9 cellular contexts compared by ENCODE assay signal in the genomic region with DNA sequence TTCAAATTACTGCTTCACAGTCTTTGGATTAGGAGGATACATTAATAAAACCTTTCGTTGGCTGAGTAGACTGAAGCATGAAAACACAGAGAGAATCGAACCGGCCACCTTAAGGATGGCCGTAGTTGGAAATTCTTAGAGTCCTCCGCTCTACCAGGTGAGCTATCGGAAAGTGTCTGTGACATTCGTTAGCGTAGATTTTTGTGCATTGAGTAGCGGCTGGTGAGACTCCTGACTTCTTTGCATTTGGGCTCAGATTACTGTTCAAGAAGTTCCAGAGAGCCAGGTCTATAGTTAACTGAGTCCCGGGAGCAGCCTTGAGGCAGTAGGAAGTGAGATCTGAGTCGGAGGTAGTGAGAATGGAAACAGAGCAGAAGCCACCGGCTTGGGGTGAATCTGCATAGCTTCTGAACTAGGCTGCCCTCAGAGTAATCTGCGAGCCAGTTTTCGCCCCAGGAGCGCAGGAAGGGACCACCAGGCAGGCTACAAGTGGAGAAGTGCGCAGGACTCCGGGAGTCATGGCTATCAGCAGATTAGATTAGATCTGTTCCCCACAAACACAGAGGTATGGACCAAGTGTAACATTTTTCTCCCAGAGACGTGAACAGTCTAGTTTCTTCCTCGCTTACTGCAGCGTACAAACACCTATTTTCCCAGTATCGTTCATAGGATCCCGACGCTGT. TPM values are rescaled to one million over a fixed set of nuclear protein-coding genes. Genes with fewer than 3 reads are reported as not detected.
DNase-seq lines count a peak whose midpoint lies in the region; ATAC-seq and TF ChIP-seq lines count a peak whose summit lies in the region.
"Had no signal": no experiment of that assay in that cellular context is flagged by ENCODE, and none has a peak within 500 bp of the region (broad histone marks: within the 10 kb centered on the region; RNA-seq: fewer than 3 reads in every experiment).

No MANE protein-coding gene starts in this region.

- intact Hi-C loops in activated CD4-positive, alpha-beta T cell treated with anti-CD3 and anti-CD28 coated beads for 36 hours (cut with DNase I, micrococcal nuclease): loop anchor here in 1 of 2 experiments (1.0 to 5.0 kb wide), 2 partner anchors 17 to 288 kb away; a partner anchor contains a TSS
- intact Hi-C loops in sciatic nerve (cut with DNase I): no loop called here

- CTCF ChIA-PET in activated CD4-positive, alpha-beta T cell treated with anti-CD3 and anti-CD28 coated beads for 36 hours (lab: Charles Lee): interaction anchor here (0.6 to 3.9 kb wide), 14 partner anchors 7 to 263 kb away, joined by 3 to 34 read pairs (median 5); a partner anchor contains a TSS

- H3K27me3 Mint-ChIP-seq in activated CD4-positive, alpha-beta T cell treated with anti-CD3 and anti-CD28 coated beads for 36 hours: peaks cover 17% of the 10 kb centered on the region

- H3K27ac ChIP-seq in right atrium auricular region: no peak overlapping the region

- H3K4me1 ChIP-seq in right atrium auricular region: peaks cover 0 to 41% of the 10 kb centered on the region in 2 donors

- H3K4me3 ChIP-seq in right atrium auricular region: peak overlapping the region; percentile 27 to 37

- no peak for TF ChIP-seq CTCF in right atrium auricular region (IDR thresholded peaks at IDR 0.05)

- peak; percentile 17 for ATAC-seq in activated CD4-positive, alpha-beta T cell treated with anti-CD3 and anti-CD28 coated beads for 36 hours
- ATAC-seq in sciatic nerve (peak; percentile 13), GM21619 (IDR thresholded peaks at IDR 0.05; ENCODE audit: unreplicated experiment) (no peak)

- peak overlapping the region; percentile 76 for H3K4me3 Mint-ChIP-seq in activated CD4-positive, alpha-beta T cell treated with anti-CD3 and anti-CD28 coated beads for 36 hours

- no peaks in the 10 kb centered on the region for H3K36me3 ChIP-seq in right atrium auricular region

- H3K27me3 ChIP-seq in right atrium auricular region: no peaks in the 10 kb centered on the region

- H3K36me3 Mint-ChIP-seq in activated CD4-positive, alpha-beta T cell treated with anti-CD3 and anti-CD28 coated beads for 36 hours (ENCODE audit: low read depth): no peaks in the 10 kb centered on the region

- POLR2A ChIA-PET in activated CD4-positive, alpha-beta T cell treated with anti-CD3 and anti-CD28 coated beads for 36 hours (lab: Charles Lee): interaction anchor here (0.9 to 1.9 kb wide), 3 partner anchors 17 to 53 kb away, joined by 4 to 7 read pairs (median 4); a partner anchor contains a TSS

- H3K4me1 Mint-ChIP-seq in activated CD4-positive, alpha-beta T cell treated with anti-CD3 and anti-CD28 coated beads for 36 hours: peaks cover 68% of the 10 kb centered on the region

- no peaks in the 10 kb centered on the region for H3K9me3 Mint-ChIP-seq in activated CD4-positive, alpha-beta T cell treated with anti-CD3 and anti-CD28 coated beads for 36 hours (ENCODE audit: low read depth)

- DNase-seq in activated CD4-positive, alpha-beta T cell treated with anti-CD3 and anti-CD28 coated beads for 36 hours: peak; percentile 66
- DNase-seq in activated CD4-positive, alpha-beta T cell treated with anti-CD3 and anti-CD28 coated beads for 1 hour: no peak
- DNase-seq in MV-4-11 (lab: John Stamatoyannopoulos, UW) (peak; percentile 54), right atrium auricular region (ENCODE audit: low spot score) (no peak), sciatic nerve (ENCODE audit: low spot score) (no peak), activated gamma-delta T cell (lab: John Stamatoyannopoulos, UW) (no peak)
- DNase-seq in activated T-cell treated with anti-CD3 and anti-CD28 coated beads, Interleukin-2, amount 50 U/mL, for 48 hours: peak; percentile 67 to 68

- peak overlapping the region; percentile 79 for H3K27ac Mint-ChIP-seq in activated CD4-positive, alpha-beta T cell treated with anti-CD3 and anti-CD28 coated beads for 36 hours

- peaks cover 0 to 5% of the 10 kb centered on the region in 2 donors for H3K9me3 ChIP-seq in right atrium auricular region

RNA-seq across cellular contexts. Expression of a gene that starts 11.0 kb away (rescaled TPM):
- not detected for total RNA-seq in activated CD4-positive, alpha-beta T cell treated with anti-CD3 and anti-CD28 coated beads for 36 hours
- not detected for total RNA-seq in right atrium auricular region
- total RNA-seq in sciatic nerve: not detected
- total RNA-seq: temporal lobe had no signal

RNA-seq across cellular contexts. Expression of a gene that starts 39.3 kb away (rescaled TPM):
- total RNA-seq in activated CD4-positive, alpha-beta T cell treated with anti-CD3 and anti-CD28 coated beads for 36 hours: not detected
- total RNA-seq in right atrium auricular region (not detected), sciatic nerve (not detected)
- total RNA-seq: temporal lobe had no signal

RNA-seq across cellular contexts. Expression of a gene that starts 42.7 kb away (rescaled TPM):
- not detected for total RNA-seq in activated CD4-positive, alpha-beta T cell treated with anti-CD3 and anti-CD28 coated beads for 36 hours
- total RNA-seq in right atrium auricular region (not detected), sciatic nerve (not detected)
- total RNA-seq: temporal lobe had no signal

RNA-seq across cellular contexts. Expression of a gene that starts 53.9 kb away (rescaled TPM):
- total RNA-seq in activated CD4-positive, alpha-beta T cell treated with anti-CD3 and anti-CD28 coated beads for 36 hours: under 1 TPM; 0.37 to 0.50 TPM
- total RNA-seq in right atrium auricular region (10 to 100 TPM; 19.5 to 44.4 TPM), sciatic nerve (81.6 TPM)

RNA-seq across cellular contexts. Expression of a gene that starts 58.1 kb away (rescaled TPM):
- total RNA-seq in activated CD4-positive, alpha-beta T cell treated with anti-CD3 and anti-CD28 coated beads for 36 hours: 1 to 10 TPM in 1 of 2 experiments, under 1 TPM in 1; 0.83 to 1.8 TPM
- total RNA-seq in right atrium auricular region (10 to 100 TPM in 1 of 2 donors, 1 to 10 TPM in 1; 4.4 to 14.5 TPM), sciatic nerve (24.5 TPM)

Comparison
In these comparisons a context has a peak if more than half of its experiments do, and no peak if none do; other contexts are left out.
1. DNase-seq: peak in activated CD4-positive, alpha-beta T cell treated with anti-CD3 and anti-CD28 coated beads for 36 hours (single experiment), MV-4-11 (single experiment) and activated T-cell treated with anti-CD3 and anti-CD28 coated beads, Interleukin-2, amount 50 U/mL, for 48 hours (2 of 2); none in activated CD4-positive, alpha-beta T cell treated with anti-CD3 and anti-CD28 coated beads for 1 hour (single experiment), right atrium auricular region (single experiment), sciatic nerve (single experiment) and activated gamma-delta T cell (single experiment).